9 cellular contexts compared by ENCODE assay signal in the genomic region with DNA sequence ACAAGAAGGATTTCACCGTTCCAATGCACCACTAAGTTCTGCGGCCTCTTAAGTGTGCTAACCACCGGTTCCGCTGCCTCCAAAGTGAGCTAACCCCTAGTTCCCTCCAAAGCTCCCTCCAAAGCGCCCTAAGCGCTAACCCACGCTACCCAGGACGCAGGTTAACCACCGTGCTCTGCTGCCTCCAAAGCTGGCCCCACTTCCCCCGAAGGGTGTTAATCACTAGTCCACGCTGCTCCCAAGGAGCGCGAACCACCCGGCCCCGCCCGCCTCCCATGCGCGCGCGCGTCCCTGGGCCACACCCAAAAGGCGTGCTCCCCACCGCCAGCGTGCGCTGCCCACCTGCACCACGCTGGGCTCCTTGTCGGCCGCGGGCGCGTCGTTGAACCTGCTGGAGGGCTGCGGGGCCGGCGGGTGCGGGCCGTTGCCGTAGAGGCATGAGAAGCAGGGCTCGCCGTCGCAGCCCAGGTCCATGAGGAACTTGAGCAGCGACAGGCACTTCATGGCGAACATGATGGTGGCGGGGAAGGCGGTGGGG. TPM values are rescaled to one million over a fixed set of nuclear protein-coding genes. Genes with fewer than 3 reads are reported as not detected.
DNase-seq lines count a peak whose midpoint lies in the region; ATAC-seq and TF ChIP-seq lines count a peak whose summit lies in the region.
"Had no signal": no experiment of that assay in that cellular context is flagged by ENCODE, and none has a peak within 500 bp of the region (broad histone marks: within the 10 kb centered on the region; RNA-seq: fewer than 3 reads in every experiment).

No MANE protein-coding gene starts in this region.

- DNase-seq in COLO668 (lab: John Stamatoyannopoulos, UW; ENCODE audit: unreplicated experiment) (peak; percentile 46), NT2/D1 (ENCODE audit: low read depth, low spot score) (no peak), glomerular visceral epithelial cell (ENCODE audit: extremely low spot score) (no peak)
- DNase-seq in activated CD8-positive, alpha-beta memory T cell treated with anti-CD3 and anti-CD28 coated beads for 24 hours, result no peak

- no peaks in the 10 kb centered on the region; the same call in 1 of the 2 replicates for H3K9me3 ChIP-seq in NT2/D1 (ENCODE audit: insufficient read depth, low read length)
- H3K9me3 ChIP-seq in esophagus (ENCODE audit: control insufficient read depth in 2 of 2, insufficient read depth in 1 of 2, low read depth in 1 of 2, low read length in 1 of 2), result peaks cover 0 to 6% of the 10 kb centered on the region in 2 donors
- no peaks in the 10 kb centered on the region for H3K9me3 ChIP-seq in parathyroid adenoma (ENCODE audit: control insufficient read depth, low read length)
- H3K9me3 ChIP-seq: pancreas had no signal

- TF ChIP-seq CTCF in parathyroid adenoma (IDR thresholded peaks at IDR 0.05), result no peak

- H3K4me2 ChIP-seq in parathyroid adenoma (ENCODE audit: low read length), result no peak overlapping the region

- ATAC-seq in GM21737 (IDR thresholded peaks at IDR 0.05; ENCODE audit: unreplicated experiment) (no peak), HG02759 (IDR thresholded peaks at IDR 0.05; ENCODE audit: unreplicated experiment) (no peak)

- no peak overlapping the region for H3K27ac ChIP-seq in esophagus (ENCODE audit: low read depth in 2 of 2, low read length in 1 of 2)
- no peak overlapping the region for H3K27ac ChIP-seq in parathyroid adenoma
- H3K27ac ChIP-seq: pancreas had no signal

- no peaks in the 10 kb centered on the region for H3K36me3 ChIP-seq in NT2/D1 (ENCODE audit: insufficient read depth, insufficient read length, low read length)
- no peaks in the 10 kb centered on the region for H3K36me3 ChIP-seq in esophagus (ENCODE audit: control insufficient read depth in 2 of 2, insufficient read depth in 2 of 2, low read length in 1 of 2)
- no peaks in the 10 kb centered on the region for H3K36me3 ChIP-seq in parathyroid adenoma (ENCODE audit: control insufficient read depth, insufficient read depth, low read length)
- H3K36me3 ChIP-seq: pancreas had no signal

- H3K27me3 ChIP-seq in NT2/D1 (ENCODE audit: insufficient read depth, insufficient read length) (peaks cover 11% of the 10 kb centered on the region), esophagus (ENCODE audit: control insufficient read depth in 1 of 2, insufficient read depth in 2 of 2, low read length in 2 of 2) (no peaks in the 10 kb centered on the region), parathyroid adenoma (ENCODE audit: control insufficient read depth, insufficient read depth, low read length) (no peaks in the 10 kb centered on the region)
- H3K27me3 ChIP-seq: pancreas had no signal

- peaks cover 11% of the 10 kb centered on the region for H3K4me1 ChIP-seq in NT2/D1 (ENCODE audit: insufficient read depth, insufficient read length)
- peaks cover 4 to 22% of the 10 kb centered on the region in 2 donors for H3K4me1 ChIP-seq in esophagus (ENCODE audit: control insufficient read depth in 2 of 2, insufficient read depth in 2 of 2, low read length in 1 of 2)
- no peaks in the 10 kb centered on the region for H3K4me1 ChIP-seq in parathyroid adenoma

- H2AFZ ChIP-seq in parathyroid adenoma, result peak overlapping the region; percentile 82

- 39 to 46% methylated on average over 45 of the region's 45 CpGs for WGBS in esophagus, 2 donors

- H3K79me2 ChIP-seq in parathyroid adenoma, result no peaks in the 10 kb centered on the region

- no peak overlapping the region for H3K4me3 ChIP-seq in NT2/D1 (ENCODE audit: insufficient read length, low read depth)
- H3K4me3 ChIP-seq in esophagus (ENCODE audit: low read depth in 1 of 2, low read length in 2 of 2), result peak overlapping the region; percentile 1 to 44
- no peak overlapping the region for H3K4me3 ChIP-seq in parathyroid adenoma (ENCODE audit: low read depth, low read length)

- H3K9ac ChIP-seq in NT2/D1 (ENCODE audit: insufficient read length, low read depth) (peak overlapping the region; percentile 56), parathyroid adenoma (no peak overlapping the region)

RNA-seq across cellular contexts. Expression of gene FAM181A, which starts 11.7 kb away (rescaled TPM):
- polyA plus RNA-seq in esophagus, result not detected
- polyA plus RNA-seq: pancreas had no signal

RNA-seq across cellular contexts. Expression of gene ASB2, which starts 37.5 kb away (rescaled TPM):
- 1 to 10 TPM; 4.5 to 4.7 TPM for polyA plus RNA-seq in esophagus

RNA-seq across cellular contexts. Expression of gene CCDC197, which starts 58.3 kb away (rescaled TPM):
- polyA plus RNA-seq in esophagus, result not detected
- polyA plus RNA-seq: pancreas had no signal

Comparison
In these comparisons a context has a peak if more than half of its experiments do, and no peak if none do; other contexts are left out.
1. H3K4me3 ChIP-seq: peak in esophagus (2 of 2); none in NT2/D1 (single experiment) and parathyroid adenoma (single experiment).